In the genomic region with DNA sequence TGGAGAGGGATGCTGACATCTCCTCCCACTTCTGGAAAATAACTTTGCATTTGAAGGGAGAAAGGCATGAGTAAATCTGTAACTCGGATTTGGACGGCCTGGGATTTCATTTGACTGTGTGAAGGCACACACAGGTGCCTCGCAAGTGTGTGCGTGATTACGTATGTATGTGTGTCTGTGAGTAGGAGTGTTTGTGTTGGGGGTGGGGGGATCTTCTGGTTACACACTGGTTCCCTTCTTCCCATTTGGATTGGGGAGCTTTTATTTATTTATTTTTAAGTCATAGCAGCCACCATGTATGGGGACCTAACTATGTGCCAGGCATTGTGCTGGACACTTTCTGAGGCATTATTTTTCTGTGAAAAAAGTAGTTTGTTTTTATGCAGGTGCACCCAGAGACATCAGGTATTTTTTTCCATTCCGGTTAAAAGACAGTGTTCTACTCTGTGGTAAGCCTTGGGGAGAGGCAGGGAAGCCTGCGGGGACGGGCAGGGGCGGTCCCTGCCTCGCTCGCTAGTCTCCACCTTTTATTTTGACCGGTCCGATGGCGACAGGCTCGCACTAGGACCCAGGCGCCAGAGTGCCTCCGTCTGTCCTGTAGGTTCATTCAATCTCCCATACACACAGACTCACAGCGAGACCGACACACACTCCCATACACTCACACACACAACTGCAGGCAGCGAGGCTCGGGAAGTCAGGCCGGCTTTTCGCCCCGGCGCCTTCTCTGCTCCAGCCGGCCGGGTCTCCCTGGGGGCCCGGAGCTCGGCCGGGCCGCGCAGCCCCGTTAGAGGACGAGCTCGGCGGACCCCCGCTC, we compare ENCODE assay signal across 1 cellular context.
A peak's percentile ranks its signal among the peaks of the same experiment; 100 is the strongest.
TF ChIP-seq lines count a peak whose summit lies in the region.

A gene (plus strand): TSS at position 618 of the 817 bp plus-strand sequence. CDS start 204 bp downstream, outside the sequence.

TF ChIP-seq in HepG2, 621 proteins besides CTCF, POLR2A, EP300 and RAD21 (continued from another document and continues in another):
- TF ChIP-seq, protein P1, sequence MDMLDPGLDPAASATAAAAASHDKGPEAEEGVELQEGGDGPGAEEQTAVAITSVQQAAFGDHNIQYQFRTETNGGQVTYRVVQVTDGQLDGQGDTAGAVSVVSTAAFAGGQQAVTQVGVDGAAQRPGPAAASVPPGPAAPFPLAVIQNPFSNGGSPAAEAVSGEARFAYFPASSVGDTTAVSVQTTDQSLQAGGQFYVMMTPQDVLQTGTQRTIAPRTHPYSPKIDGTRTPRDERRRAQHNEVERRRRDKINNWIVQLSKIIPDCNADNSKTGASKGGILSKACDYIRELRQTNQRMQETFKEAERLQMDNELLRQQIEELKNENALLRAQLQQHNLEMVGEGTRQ (IDR thresholded peaks at IDR 0.05; ENCODE audit: low read depth, low read length) = no peak
- TF ChIP-seq, protein P1 (CRISPR knock-in tag; IDR thresholded peaks at IDR 0.05; ENCODE audit: borderline replicate concordance) = no peak
- TF ChIP-seq SOX13 (IDR thresholded peaks at IDR 0.05) (no peak), SOX13 (CRISPR knock-in tag; conservative IDR thresholded peaks at IDR 0.05 in 1 of 2, IDR thresholded peaks at IDR 0.05 in 1 of 2) (peak in 1 of 2 experiments; percentile 24; a peak in 1 of 4 replicates), SMARCC2 (IDR thresholded peaks at IDR 0.05) (no peak), ZNF337 (CRISPR knock-in tag; IDR thresholded peaks at IDR 0.05; ENCODE audit: borderline replicate concordance, low read depth) (no peak), ZNF839 (CRISPR knock-in tag; IDR thresholded peaks at IDR 0.05; ENCODE audit: borderline replicate concordance) (no peak), SUZ12 (IDR thresholded peaks at IDR 0.05; ENCODE audit: low read depth, low read length) (no peak), ZNF616 (CRISPR knock-in tag; IDR thresholded peaks at IDR 0.05; ENCODE audit: low read depth) (no peak), ZKSCAN5 (CRISPR knock-in tag; IDR thresholded peaks at IDR 0.05) (no peak), ZNF317 (CRISPR knock-in tag; IDR thresholded peaks at IDR 0.05) (0 out of 2 replicates have a peak, but pooled peaks have one; percentile 23), ZNF563 (CRISPR knock-in tag; IDR thresholded peaks at IDR 0.05) (peak; percentile 11; the same call in 1 of the 2 replicates), PHF5A (CRISPR knock-in tag; IDR thresholded peaks at IDR 0.05; ENCODE audit: low read depth, unreplicated experiment) (no peak), MYNN (CRISPR knock-in tag; IDR thresholded peaks at IDR 0.05; ENCODE audit: low read depth) (peak; percentile 90; the same call in 1 of the 2 replicates), XRCC5 (optimal IDR thresholded peaks at IDR 0.05; ENCODE audit: low read length) (peak; percentile 71), NFATC3 (CRISPR knock-in tag; IDR thresholded peaks at IDR 0.05) (no peak), FOXO1 (CRISPR knock-in tag; IDR thresholded peaks at IDR 0.05) (no peak), NFE2L1 (CRISPR knock-in tag; IDR thresholded peaks at IDR 0.05; ENCODE audit: borderline replicate concordance) (no peak), EEA1 (CRISPR knock-in tag; IDR thresholded peaks at IDR 0.05; ENCODE audit: borderline replicate concordance) (no peak), ZNF558 (CRISPR knock-in tag; IDR thresholded peaks at IDR 0.05; ENCODE audit: borderline replicate concordance) (peak; percentile 39; the same call in 1 of the 2 replicates), RFXANK (CRISPR knock-in tag; IDR thresholded peaks at IDR 0.05) (peak; percentile 55; the same call in 1 of the 2 replicates), ONECUT2 (CRISPR knock-in tag; IDR thresholded peaks at IDR 0.05) (no peak), KDM2A (CRISPR knock-in tag; IDR thresholded peaks at IDR 0.05; ENCODE audit: borderline replicate concordance, low read depth) (peak; percentile 79), ZEB1 (IDR thresholded peaks at IDR 0.05; ENCODE audit: insufficient replicate concordance, low read depth) (peak; percentile 32)
- TF ChIP-seq, protein P2, sequence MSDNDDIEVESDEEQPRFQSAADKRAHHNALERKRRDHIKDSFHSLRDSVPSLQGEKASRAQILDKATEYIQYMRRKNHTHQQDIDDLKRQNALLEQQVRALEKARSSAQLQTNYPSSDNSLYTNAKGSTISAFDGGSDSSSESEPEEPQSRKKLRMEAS (IDR thresholded peaks at IDR 0.05) = peak; percentile 43; the same call in 1 of the 2 replicates
- TF ChIP-seq, protein P3, sequence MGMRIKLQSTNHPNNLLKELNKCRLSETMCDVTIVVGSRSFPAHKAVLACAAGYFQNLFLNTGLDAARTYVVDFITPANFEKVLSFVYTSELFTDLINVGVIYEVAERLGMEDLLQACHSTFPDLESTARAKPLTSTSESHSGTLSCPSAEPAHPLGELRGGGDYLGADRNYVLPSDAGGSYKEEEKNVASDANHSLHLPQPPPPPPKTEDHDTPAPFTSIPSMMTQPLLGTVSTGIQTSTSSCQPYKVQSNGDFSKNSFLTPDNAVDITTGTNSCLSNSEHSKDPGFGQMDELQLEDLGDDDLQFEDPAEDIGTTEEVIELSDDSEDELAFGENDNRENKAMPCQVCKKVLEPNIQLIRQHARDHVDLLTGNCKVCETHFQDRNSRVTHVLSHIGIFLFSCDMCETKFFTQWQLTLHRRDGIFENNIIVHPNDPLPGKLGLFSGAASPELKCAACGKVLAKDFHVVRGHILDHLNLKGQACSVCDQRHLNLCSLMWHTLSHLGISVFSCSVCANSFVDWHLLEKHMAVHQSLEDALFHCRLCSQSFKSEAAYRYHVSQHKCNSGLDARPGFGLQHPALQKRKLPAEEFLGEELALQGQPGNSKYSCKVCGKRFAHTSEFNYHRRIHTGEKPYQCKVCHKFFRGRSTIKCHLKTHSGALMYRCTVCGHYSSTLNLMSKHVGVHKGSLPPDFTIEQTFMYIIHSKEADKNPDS (CRISPR knock-in tag; IDR thresholded peaks at IDR 0.05) = no peak
- TF ChIP-seq, protein P4, sequence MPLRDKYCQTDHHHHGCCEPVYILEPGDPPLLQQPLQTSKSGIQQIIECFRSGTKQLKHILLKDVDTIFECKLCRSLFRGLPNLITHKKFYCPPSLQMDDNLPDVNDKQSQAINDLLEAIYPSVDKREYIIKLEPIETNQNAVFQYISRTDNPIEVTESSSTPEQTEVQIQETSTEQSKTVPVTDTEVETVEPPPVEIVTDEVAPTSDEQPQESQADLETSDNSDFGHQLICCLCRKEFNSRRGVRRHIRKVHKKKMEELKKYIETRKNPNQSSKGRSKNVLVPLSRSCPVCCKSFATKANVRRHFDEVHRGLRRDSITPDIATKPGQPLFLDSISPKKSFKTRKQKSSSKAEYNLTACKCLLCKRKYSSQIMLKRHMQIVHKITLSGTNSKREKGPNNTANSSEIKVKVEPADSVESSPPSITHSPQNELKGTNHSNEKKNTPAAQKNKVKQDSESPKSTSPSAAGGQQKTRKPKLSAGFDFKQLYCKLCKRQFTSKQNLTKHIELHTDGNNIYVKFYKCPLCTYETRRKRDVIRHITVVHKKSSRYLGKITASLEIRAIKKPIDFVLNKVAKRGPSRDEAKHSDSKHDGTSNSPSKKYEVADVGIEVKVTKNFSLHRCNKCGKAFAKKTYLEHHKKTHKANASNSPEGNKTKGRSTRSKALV (CRISPR knock-in tag; IDR thresholded peaks at IDR 0.05) = peak; percentile 58; the same call in 1 of the 2 replicates
- TF ChIP-seq, protein P5, sequence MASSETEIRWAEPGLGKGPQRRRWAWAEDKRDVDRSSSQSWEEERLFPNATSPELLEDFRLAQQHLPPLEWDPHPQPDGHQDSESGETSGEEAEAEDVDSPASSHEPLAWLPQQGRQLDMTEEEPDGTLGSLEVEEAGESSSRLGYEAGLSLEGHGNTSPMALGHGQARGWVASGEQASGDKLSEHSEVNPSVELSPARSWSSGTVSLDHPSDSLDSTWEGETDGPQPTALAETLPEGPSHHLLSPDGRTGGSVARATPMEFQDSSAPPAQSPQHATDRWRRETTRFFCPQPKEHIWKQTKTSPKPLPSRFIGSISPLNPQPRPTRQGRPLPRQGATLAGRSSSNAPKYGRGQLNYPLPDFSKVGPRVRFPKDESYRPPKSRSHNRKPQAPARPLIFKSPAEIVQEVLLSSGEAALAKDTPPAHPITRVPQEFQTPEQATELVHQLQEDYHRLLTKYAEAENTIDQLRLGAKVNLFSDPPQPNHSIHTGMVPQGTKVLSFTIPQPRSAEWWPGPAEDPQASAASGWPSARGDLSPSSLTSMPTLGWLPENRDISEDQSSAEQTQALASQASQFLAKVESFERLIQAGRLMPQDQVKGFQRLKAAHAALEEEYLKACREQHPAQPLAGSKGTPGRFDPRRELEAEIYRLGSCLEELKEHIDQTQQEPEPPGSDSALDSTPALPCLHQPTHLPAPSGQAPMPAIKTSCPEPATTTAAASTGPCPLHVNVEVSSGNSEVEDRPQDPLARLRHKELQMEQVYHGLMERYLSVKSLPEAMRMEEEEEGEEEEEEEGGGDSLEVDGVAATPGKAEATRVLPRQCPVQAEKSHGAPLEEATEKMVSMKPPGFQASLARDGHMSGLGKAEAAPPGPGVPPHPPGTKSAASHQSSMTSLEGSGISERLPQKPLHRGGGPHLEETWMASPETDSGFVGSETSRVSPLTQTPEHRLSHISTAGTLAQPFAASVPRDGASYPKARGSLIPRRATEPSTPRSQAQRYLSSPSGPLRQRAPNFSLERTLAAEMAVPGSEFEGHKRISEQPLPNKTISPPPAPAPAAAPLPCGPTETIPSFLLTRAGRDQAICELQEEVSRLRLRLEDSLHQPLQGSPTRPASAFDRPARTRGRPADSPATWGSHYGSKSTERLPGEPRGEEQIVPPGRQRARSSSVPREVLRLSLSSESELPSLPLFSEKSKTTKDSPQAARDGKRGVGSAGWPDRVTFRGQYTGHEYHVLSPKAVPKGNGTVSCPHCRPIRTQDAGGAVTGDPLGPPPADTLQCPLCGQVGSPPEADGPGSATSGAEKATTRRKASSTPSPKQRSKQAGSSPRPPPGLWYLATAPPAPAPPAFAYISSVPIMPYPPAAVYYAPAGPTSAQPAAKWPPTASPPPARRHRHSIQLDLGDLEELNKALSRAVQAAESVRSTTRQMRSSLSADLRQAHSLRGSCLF (CRISPR knock-in tag; IDR thresholded peaks at IDR 0.05; ENCODE audit: borderline replicate concordance) = no peak
- TF ChIP-seq, protein P6, sequence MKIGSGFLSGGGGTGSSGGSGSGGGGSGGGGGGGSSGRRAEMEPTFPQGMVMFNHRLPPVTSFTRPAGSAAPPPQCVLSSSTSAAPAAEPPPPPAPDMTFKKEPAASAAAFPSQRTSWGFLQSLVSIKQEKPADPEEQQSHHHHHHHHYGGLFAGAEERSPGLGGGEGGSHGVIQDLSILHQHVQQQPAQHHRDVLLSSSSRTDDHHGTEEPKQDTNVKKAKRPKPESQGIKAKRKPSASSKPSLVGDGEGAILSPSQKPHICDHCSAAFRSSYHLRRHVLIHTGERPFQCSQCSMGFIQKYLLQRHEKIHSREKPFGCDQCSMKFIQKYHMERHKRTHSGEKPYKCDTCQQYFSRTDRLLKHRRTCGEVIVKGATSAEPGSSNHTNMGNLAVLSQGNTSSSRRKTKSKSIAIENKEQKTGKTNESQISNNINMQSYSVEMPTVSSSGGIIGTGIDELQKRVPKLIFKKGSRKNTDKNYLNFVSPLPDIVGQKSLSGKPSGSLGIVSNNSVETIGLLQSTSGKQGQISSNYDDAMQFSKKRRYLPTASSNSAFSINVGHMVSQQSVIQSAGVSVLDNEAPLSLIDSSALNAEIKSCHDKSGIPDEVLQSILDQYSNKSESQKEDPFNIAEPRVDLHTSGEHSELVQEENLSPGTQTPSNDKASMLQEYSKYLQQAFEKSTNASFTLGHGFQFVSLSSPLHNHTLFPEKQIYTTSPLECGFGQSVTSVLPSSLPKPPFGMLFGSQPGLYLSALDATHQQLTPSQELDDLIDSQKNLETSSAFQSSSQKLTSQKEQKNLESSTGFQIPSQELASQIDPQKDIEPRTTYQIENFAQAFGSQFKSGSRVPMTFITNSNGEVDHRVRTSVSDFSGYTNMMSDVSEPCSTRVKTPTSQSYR (CRISPR knock-in tag; IDR thresholded peaks at IDR 0.05; ENCODE audit: borderline replicate concordance) = peak; percentile 27; the same call in 1 of the 2 replicates
- TF ChIP-seq, protein P7, sequence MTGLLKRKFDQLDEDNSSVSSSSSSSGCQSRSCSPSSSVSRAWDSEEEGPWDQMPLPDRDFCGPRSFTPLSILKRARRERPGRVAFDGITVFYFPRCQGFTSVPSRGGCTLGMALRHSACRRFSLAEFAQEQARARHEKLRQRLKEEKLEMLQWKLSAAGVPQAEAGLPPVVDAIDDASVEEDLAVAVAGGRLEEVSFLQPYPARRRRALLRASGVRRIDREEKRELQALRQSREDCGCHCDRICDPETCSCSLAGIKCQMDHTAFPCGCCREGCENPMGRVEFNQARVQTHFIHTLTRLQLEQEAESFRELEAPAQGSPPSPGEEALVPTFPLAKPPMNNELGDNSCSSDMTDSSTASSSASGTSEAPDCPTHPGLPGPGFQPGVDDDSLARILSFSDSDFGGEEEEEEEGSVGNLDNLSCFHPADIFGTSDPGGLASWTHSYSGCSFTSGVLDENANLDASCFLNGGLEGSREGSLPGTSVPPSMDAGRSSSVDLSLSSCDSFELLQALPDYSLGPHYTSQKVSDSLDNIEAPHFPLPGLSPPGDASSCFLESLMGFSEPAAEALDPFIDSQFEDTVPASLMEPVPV (CRISPR knock-in tag; IDR thresholded peaks at IDR 0.05) = no peak
- TF ChIP-seq, protein P8, sequence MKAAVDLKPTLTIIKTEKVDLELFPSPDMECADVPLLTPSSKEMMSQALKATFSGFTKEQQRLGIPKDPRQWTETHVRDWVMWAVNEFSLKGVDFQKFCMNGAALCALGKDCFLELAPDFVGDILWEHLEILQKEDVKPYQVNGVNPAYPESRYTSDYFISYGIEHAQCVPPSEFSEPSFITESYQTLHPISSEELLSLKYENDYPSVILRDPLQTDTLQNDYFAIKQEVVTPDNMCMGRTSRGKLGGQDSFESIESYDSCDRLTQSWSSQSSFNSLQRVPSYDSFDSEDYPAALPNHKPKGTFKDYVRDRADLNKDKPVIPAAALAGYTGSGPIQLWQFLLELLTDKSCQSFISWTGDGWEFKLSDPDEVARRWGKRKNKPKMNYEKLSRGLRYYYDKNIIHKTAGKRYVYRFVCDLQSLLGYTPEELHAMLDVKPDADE (CRISPR knock-in tag; IDR thresholded peaks at IDR 0.05) = no peak
- TF ChIP-seq, protein P9, sequence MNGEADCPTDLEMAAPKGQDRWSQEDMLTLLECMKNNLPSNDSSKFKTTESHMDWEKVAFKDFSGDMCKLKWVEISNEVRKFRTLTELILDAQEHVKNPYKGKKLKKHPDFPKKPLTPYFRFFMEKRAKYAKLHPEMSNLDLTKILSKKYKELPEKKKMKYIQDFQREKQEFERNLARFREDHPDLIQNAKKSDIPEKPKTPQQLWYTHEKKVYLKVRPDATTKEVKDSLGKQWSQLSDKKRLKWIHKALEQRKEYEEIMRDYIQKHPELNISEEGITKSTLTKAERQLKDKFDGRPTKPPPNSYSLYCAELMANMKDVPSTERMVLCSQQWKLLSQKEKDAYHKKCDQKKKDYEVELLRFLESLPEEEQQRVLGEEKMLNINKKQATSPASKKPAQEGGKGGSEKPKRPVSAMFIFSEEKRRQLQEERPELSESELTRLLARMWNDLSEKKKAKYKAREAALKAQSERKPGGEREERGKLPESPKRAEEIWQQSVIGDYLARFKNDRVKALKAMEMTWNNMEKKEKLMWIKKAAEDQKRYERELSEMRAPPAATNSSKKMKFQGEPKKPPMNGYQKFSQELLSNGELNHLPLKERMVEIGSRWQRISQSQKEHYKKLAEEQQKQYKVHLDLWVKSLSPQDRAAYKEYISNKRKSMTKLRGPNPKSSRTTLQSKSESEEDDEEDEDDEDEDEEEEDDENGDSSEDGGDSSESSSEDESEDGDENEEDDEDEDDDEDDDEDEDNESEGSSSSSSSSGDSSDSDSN (CRISPR knock-in tag; IDR thresholded peaks at IDR 0.05) = peak; percentile 52; the same call in 1 of the 2 replicates
